In the genomic region with DNA sequence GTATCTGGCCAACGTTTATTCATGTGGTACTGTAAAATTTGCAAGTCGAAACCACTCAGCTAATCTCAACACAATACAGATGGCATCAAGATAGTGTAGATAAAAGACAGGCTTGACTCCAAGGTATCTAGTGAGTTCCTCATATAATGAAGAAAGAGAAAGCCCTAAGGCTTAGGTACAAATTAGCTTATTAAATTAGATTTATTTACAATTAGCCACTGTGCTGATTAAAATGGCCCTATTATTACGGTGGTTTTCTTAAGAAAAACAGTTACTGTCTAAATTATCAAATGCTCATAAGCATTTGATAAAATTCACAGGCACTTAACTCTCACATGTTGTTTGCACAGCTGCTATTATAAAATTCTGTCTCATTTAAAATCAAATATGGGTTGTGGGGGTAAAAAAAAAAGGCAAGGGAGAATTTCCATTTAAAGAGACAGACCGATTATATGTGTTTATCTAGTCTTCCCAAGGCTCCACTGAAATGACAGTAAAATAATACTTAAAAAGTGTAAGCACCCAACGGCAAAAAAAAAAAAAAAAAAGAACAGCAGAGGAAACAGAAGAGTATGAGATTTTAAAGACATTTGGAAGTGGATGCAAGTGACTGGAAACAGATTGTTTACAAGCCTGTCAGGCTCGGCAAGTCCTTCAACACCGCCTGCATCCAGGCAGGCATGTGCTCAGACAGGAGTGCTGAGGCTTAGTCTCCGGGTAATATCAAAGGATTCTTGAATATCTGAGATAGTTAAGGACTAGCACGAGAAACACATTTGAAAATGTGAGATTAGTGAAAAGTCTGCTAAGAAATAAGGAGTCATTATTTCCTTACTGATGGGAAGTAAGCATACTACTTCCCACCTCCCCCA, we compare ENCODE assay signal across 13 cellular contexts. TPM values are rescaled to one million over a fixed set of nuclear protein-coding genes. Genes with fewer than 3 reads are reported as not detected.
DNase-seq lines count a peak whose midpoint lies in the region; ATAC-seq, FAIRE-seq and TF ChIP-seq lines count a peak whose summit lies in the region.
"Had no signal": no experiment of that assay in that cellular context is flagged by ENCODE, and none has a peak within 500 bp of the region (broad histone marks: within the 10 kb centered on the region; RNA-seq: fewer than 3 reads in every experiment).

No MANE protein-coding gene starts in this region.

- H3K36me3 ChIP-seq in BE2C, result peaks cover 15% of the 10 kb centered on the region

- DNase-seq in BE2C (peak; percentile 32), NCI-H1417 (lab: John Stamatoyannopoulos, UW) (peak; percentile 71 to 97 (median 93)), NCI-H748 (lab: John Stamatoyannopoulos, UW; ENCODE audit: unreplicated experiment) (peak; percentile 85), foreskin keratinocyte (peak in 1 of 2 donors; percentile 7), NOMO-1 treated with DMSO at 0.1 percent for 48 hours (lab: John Stamatoyannopoulos, UW; ENCODE audit: unreplicated experiment) (no peak), kidney tubule cell (ENCODE audit: low spot score) (no peak), superior temporal gyrus (ENCODE audit: extremely low spot score) (no peak), RCC 7860 (ENCODE audit: low spot score) (no peak)
- DNase-seq: activated T-cell treated with anti-CD3 and anti-CD28 coated beads, Interleukin-2, amount 50 U/mL, for 24 hours; esophagus squamous epithelium; nucleus accumbens had no signal

- H3K9me3 ChIP-seq in BE2C, result no peaks in the 10 kb centered on the region
- H3K9me3 ChIP-seq: esophagus squamous epithelium had no signal

- peaks cover 15% of the 10 kb centered on the region for H3K4me1 ChIP-seq in BE2C
- peaks cover 10% of the 10 kb centered on the region for H3K4me1 ChIP-seq in foreskin keratinocyte
- H3K4me1 ChIP-seq: esophagus squamous epithelium had no signal

- H3K27ac ChIP-seq in foreskin keratinocyte, result peak overlapping the region; percentile 9
- H3K27ac ChIP-seq: esophagus squamous epithelium, KMS-11 had no signal

- FAIRE-seq in RCC 7860 (lab: Jason Lieb, UNC), result no peak

- peak overlapping the region; percentile 1 for H3K4me3 ChIP-seq in BE2C (ENCODE audit: low read depth, low read length)
- H3K4me3 ChIP-seq: esophagus squamous epithelium had no signal

- TF ChIP-seq CTCF in BE2C (IDR thresholded peaks at IDR 0.05; ENCODE audit: low read depth, low read length) (no peak), foreskin keratinocyte (conservative IDR thresholded peaks at IDR 0.05) (no peak)

- no peak for ATAC-seq in foreskin keratinocyte
- ATAC-seq: Panc1 had no signal

- H3K27me3 ChIP-seq in BE2C (no peaks in the 10 kb centered on the region), foreskin keratinocyte (no peaks in the 10 kb centered on the region)
- H3K27me3 ChIP-seq: esophagus squamous epithelium had no signal

RNA-seq across cellular contexts. Expression of gene FAM13A, which starts 55.1 kb away (rescaled TPM):
- 4.6 TPM for polyA plus RNA-seq in BE2C (2012; ENCODE audit: insufficient read depth, insufficient read length, low read depth)
- 6.0 and 7.0 TPM in 2 replicates for total RNA-seq in foreskin keratinocyte
- 2.2 and 2.8 TPM in 2 replicates for polyA plus RNA-seq in foreskin keratinocyte

Comparison
In these comparisons a context has a peak if more than half of its experiments do, and no peak if none do; other contexts are left out.
1. DNase-seq: peak in BE2C (single experiment), NCI-H1417 (3 of 3) and NCI-H748 (single experiment); none in NOMO-1 treated with DMSO at 0.1 percent for 48 hours (single experiment), kidney tubule cell (single experiment), superior temporal gyrus (single experiment) and RCC 7860 (single experiment).